ENCODE assay signal across 8 cellular contexts in genomic region chr14:76811561-76811960, GRCh38. TPM values are rescaled to one million over a fixed set of nuclear protein-coding genes. Genes with fewer than 3 reads are reported as not detected.
DNase-seq lines count a peak whose midpoint lies in the region; ATAC-seq lines count a peak whose summit lies in the region.

No MANE protein-coding gene starts in this region.

- no peak for ATAC-seq in activated T-cell treated with anti-CD3 and anti-CD28 coated beads, Interleukin-2, amount 50 U/mL, for 4 hours
- ATAC-seq in left colon (no peak), HG03469 (IDR thresholded peaks at IDR 0.05; ENCODE audit: unreplicated experiment) (no peak)

- peaks cover 20% of the 10 kb centered on the region for H3K4me1 Mint-ChIP-seq in activated T-cell treated with anti-CD3 and anti-CD28 coated beads, Interleukin-2, amount 50 U/mL, for 4 hours (ENCODE audit: low read depth)

- H3K9ac ChIP-seq in adipocyte (ENCODE audit: low read length) = peak overlapping the region; percentile 82

- intact Hi-C loops in left colon (cut with DNase I, micrococcal nuclease) = no loop called here

- peak overlapping the region; percentile 87 for H3K4me3 ChIP-seq in adipocyte (ENCODE audit: low read length)
- peak overlapping the region; percentile 75 for H3K4me3 ChIP-seq in thymus (ENCODE audit: low read length)

- H3K27me3 Mint-ChIP-seq in activated T-cell treated with anti-CD3 and anti-CD28 coated beads, Interleukin-2, amount 50 U/mL, for 4 hours (ENCODE audit: low read depth) = no peaks in the 10 kb centered on the region

- no peaks in the 10 kb centered on the region for H3K27me3 ChIP-seq in adipocyte (replicated peaks; ENCODE audit: control insufficient read depth, insufficient read depth, low read length)
- no peaks in the 10 kb centered on the region for H3K27me3 ChIP-seq in thymus (ENCODE audit: control insufficient read depth, insufficient read depth)

- peak overlapping the region; percentile 94 for H3K4me3 Mint-ChIP-seq in activated T-cell treated with anti-CD3 and anti-CD28 coated beads, Interleukin-2, amount 50 U/mL, for 4 hours

- no peaks in the 10 kb centered on the region for H3K9me3 Mint-ChIP-seq in activated T-cell treated with anti-CD3 and anti-CD28 coated beads, Interleukin-2, amount 50 U/mL, for 4 hours

- peaks cover 18% of the 10 kb centered on the region for H3K36me3 ChIP-seq in adipocyte (ENCODE audit: control insufficient read depth, insufficient read depth, low read length, severe bottlenecking)
- peaks cover 15% of the 10 kb centered on the region for H3K36me3 ChIP-seq in thymus (ENCODE audit: control insufficient read depth, insufficient read depth)

- no peak overlapping the region for H3K27ac ChIP-seq in thymus (ENCODE audit: low read depth)

- H3K9me3 ChIP-seq in adipocyte (ENCODE audit: control insufficient read depth, low read length) = no peaks in the 10 kb centered on the region
- H3K9me3 ChIP-seq in thymus (ENCODE audit: control insufficient read depth) = no peaks in the 10 kb centered on the region

- peaks cover 23% of the 10 kb centered on the region for H3K36me3 Mint-ChIP-seq in activated T-cell treated with anti-CD3 and anti-CD28 coated beads, Interleukin-2, amount 50 U/mL, for 4 hours (ENCODE audit: insufficient read depth)

- DNase-seq in activated T-cell treated with anti-CD3 and anti-CD28 coated beads, Interleukin-2, amount 50 U/mL, for 4 hours = no peak
- DNase-seq in activated T-cell treated with anti-CD3 and anti-CD28 coated beads, Interleukin-2, amount 50 U/mL, for 1 hour = no peak
- DNase-seq in adipocyte (ENCODE audit: low read depth) (peak; percentile 51), kidney tubule cell (ENCODE audit: low spot score) (peak; percentile 22), left colon (no peak), DMS79 treated with DMSO at 0.1 percent for 48 hours (lab: John Stamatoyannopoulos, UW) (no peak)

- 60% methylated on average over 4 of the region's 4 CpGs for WGBS in thymus

- H3K4me1 ChIP-seq in adipocyte (ENCODE audit: control insufficient read depth, insufficient read depth, low read length) = peaks cover 16% of the 10 kb centered on the region
- peaks cover 5% of the 10 kb centered on the region for H3K4me1 ChIP-seq in thymus (ENCODE audit: control insufficient read depth, insufficient read depth, low read length)

RNA-seq across cellular contexts. Expression of gene ANGEL1, which starts 1.1 kb away (rescaled TPM):
- 10 to 100 TPM; 12.5 to 17.3 (median 14.4) TPM for total RNA-seq in activated T-cell treated with anti-CD3 and anti-CD28 coated beads, Interleukin-2, amount 50 U/mL, for 4 hours
- polyA plus RNA-seq in thymus = 12.2 TPM
- total RNA-seq in left colon = 10 to 100 TPM; 12.9 to 13.2 TPM

RNA-seq across cellular contexts. Expression of gene LRRC74A, which starts 14.6 kb away (rescaled TPM):
- total RNA-seq in activated T-cell treated with anti-CD3 and anti-CD28 coated beads, Interleukin-2, amount 50 U/mL, for 4 hours = not detected
- polyA plus RNA-seq in thymus = not detected
- not detected for total RNA-seq in left colon

RNA-seq across cellular contexts. Expression of gene VASH1, which starts 50.3 kb away (rescaled TPM):
- total RNA-seq in activated T-cell treated with anti-CD3 and anti-CD28 coated beads, Interleukin-2, amount 50 U/mL, for 4 hours = 1 to 10 TPM; 1.8 to 2.6 (median 2.2) TPM
- polyA plus RNA-seq in thymus = 6.1 TPM
- 1 to 10 TPM; 1.6 to 5.6 TPM for total RNA-seq in left colon

Comparison
In these comparisons a context has a peak if more than half of its experiments do, and no peak if none do; other contexts are left out.
1. DNase-seq: peak in adipocyte (single experiment) and kidney tubule cell (single experiment); none in activated T-cell treated with anti-CD3 and anti-CD28 coated beads, Interleukin-2, amount 50 U/mL, for 4 hours (single experiment), activated T-cell treated with anti-CD3 and anti-CD28 coated beads, Interleukin-2, amount 50 U/mL, for 1 hour (single experiment), left colon (0 of 2) and DMS79 treated with DMSO at 0.1 percent for 48 hours (single experiment).